ENCODE assay signal across 25 cellular contexts in the genomic region with DNA sequence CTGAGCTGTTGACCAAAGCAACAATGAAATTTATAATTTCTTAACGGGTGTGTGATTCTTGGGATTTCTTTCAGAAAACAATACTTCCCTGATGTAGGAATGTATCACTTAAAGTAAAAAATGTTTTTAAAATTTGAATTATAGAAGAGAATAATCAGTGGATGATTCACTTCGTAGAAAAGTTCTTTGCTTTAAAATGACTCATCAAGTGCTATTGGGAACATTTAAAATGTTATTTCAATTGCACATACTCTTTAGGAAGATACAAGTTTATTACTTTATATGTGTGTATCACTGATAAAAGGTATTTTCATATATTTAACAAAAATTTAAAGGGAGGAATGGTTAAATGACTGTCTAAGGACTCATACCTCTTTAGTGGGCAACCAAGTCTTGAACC.
A peak's percentile ranks its signal among the peaks of the same experiment; 100 is the strongest.
DNase-seq lines count a peak whose midpoint lies in the region; ATAC-seq, FAIRE-seq and TF ChIP-seq lines count a peak whose summit lies in the region.
"Had no signal": no experiment of that assay in that cellular context is flagged by ENCODE, and none has a peak within 500 bp of the region (broad histone marks: within the 10 kb centered on the region; RNA-seq: fewer than 3 reads in every experiment).

No MANE protein-coding gene starts in this region.

- H3K4me1 ChIP-seq in ACC112 (ENCODE audit: control insufficient read depth, insufficient read depth, low read length, unreplicated experiment), result peaks cover 46% of the 10 kb centered on the region
- peaks cover 31% of the 10 kb centered on the region for H3K4me1 ChIP-seq in HUES48 (ENCODE audit: control insufficient read depth, insufficient read depth, low read length)
- H3K4me1 ChIP-seq in esophagus muscularis mucosa, result peaks cover 50 to 61% (median 51%) of the 10 kb centered on the region in 4 donors
- H3K4me1 ChIP-seq: BE2C, body of pancreas, prostate gland had no signal

- intact Hi-C loops in esophagus muscularis mucosa (cut with DNase I), result no loop called here

- ATAC-seq in HG03354 (IDR thresholded peaks at IDR 0.05; ENCODE audit: poor library complexity, severe bottlenecking, unreplicated experiment), result no peak
- ATAC-seq: body of pancreas, GM12878, Right ventricle myocardium inferior had no signal

- TF ChIP-seq EP300 in esophagus muscularis mucosa (IDR thresholded peaks at IDR 0.05), result no peak

- H3K9ac ChIP-seq in HUES48 (ENCODE audit: low read depth, low read length), result no peak overlapping the region

- peak; percentile 25 for DNase-seq in bronchial epithelial cell (ENCODE audit: low read depth)
- peak; percentile 63 for DNase-seq in iris pigment epithelial cell (ENCODE audit: low read depth)
- no peak for DNase-seq in NCI-H2029 treated with DMSO at 0.1 percent for 48 hours (lab: John Stamatoyannopoulos, UW)
- no peak for DNase-seq in SKM-1 treated with dmso at 0.1 percent for 144 hours (lab: John Stamatoyannopoulos, UW; ENCODE audit: unreplicated experiment)
- no peak for DNase-seq in esophagus muscularis mucosa (ENCODE audit: extremely low spot score)
- DNase-seq: 8988T; activated B cell treated with CpG ODN at 0.5 μM for 24 hours; activated CD4-positive, alpha-beta T cell treated with anti-CD3 and anti-CD28 coated beads, Interleukin-2, amount 50 U/mL, for 4 hours; activated CD8-positive, alpha-beta memory T cell treated with anti-CD3 and anti-CD28 coated beads, Interleukin-2, amount 50 U/mL, for 4 hours; activated naive CD8-positive, alpha-beta T cell treated with anti-CD3 and anti-CD28 coated beads for 36 hours; BE2C; body of pancreas; COR-L47; DMS79; effector CD8-positive, alpha-beta T cell; MG63; NCI-H1417; OCI-M1 had no signal

- TF ChIP-seq POLR2A in esophagus muscularis mucosa (IDR thresholded peaks at IDR 0.05; ENCODE audit: low read depth), result no peak

- peaks cover 12% of the 10 kb centered on the region for H3K79me2 ChIP-seq in ACC112 (ENCODE audit: control insufficient read depth, insufficient read depth, low read length, unreplicated experiment)

- H3K4me3 ChIP-seq in ACC112 (ENCODE audit: low read depth, low read length), result peak overlapping the region; percentile 36; the same call in 1 of the 2 replicates
- H3K4me3 ChIP-seq in HUES48 (ENCODE audit: low read depth, low read length), result peak overlapping the region; percentile 35; the same call in 1 of the 2 replicates
- H3K4me3 ChIP-seq in bronchial epithelial cell (ENCODE audit: low read depth, low read length), result no peak overlapping the region
- H3K4me3 ChIP-seq in esophagus muscularis mucosa, result no peak overlapping the region
- H3K4me3 ChIP-seq: body of pancreas, GM12878, MG63, prostate gland had no signal

- FAIRE-seq in bronchial epithelial cell (lab: Jason Lieb, UNC), result no peak
- FAIRE-seq: colon, GM12878 had no signal

- peak overlapping the region; percentile 84 for H3K27ac ChIP-seq in ACC112 (ENCODE audit: low read depth, low read length)
- H3K27ac ChIP-seq in HUES48 (ENCODE audit: low read depth, low read length), result peak overlapping the region; percentile 53
- H3K27ac ChIP-seq in esophagus muscularis mucosa (replicated peaks in 1 of 4), result no peak overlapping the region
- H3K27ac ChIP-seq: body of pancreas, prostate gland had no signal

- no peaks in the 10 kb centered on the region for H3K27me3 ChIP-seq in ACC112 (ENCODE audit: insufficient read depth, low read length)
- no peaks in the 10 kb centered on the region for H3K27me3 ChIP-seq in HUES48 (ENCODE audit: control insufficient read depth, insufficient read depth, low read length)
- no peaks in the 10 kb centered on the region for H3K27me3 ChIP-seq in bronchial epithelial cell (ENCODE audit: control insufficient read depth, insufficient read depth, low read length)
- no peaks in the 10 kb centered on the region for H3K27me3 ChIP-seq in esophagus muscularis mucosa
- H3K27me3 ChIP-seq: BE2C, body of pancreas, MG63 had no signal

- WGBS in esophagus muscularis mucosa, result 52% methylated on average over 2 of the region's 2 CpGs

- H2AFZ ChIP-seq in ACC112 (ENCODE audit: low read length, unreplicated experiment), result peak overlapping the region; percentile 20

- TF ChIP-seq CTCF in bronchial epithelial cell (IDR thresholded peaks at IDR 0.05; ENCODE audit: insufficient read depth, low read length, severe bottlenecking), result no peak
- TF ChIP-seq CTCF in esophagus muscularis mucosa (IDR thresholded peaks at IDR 0.05), result no peak

- peaks cover 8% of the 10 kb centered on the region; the same call in 1 of the 2 replicates for H3K36me3 ChIP-seq in ACC112 (ENCODE audit: insufficient read depth, low read length)
- H3K36me3 ChIP-seq in HUES48 (ENCODE audit: control insufficient read depth, insufficient read depth, low read length), result no peaks in the 10 kb centered on the region
- H3K36me3 ChIP-seq in bronchial epithelial cell (ENCODE audit: control insufficient read depth, insufficient read depth, low read length), result no peaks in the 10 kb centered on the region
- H3K36me3 ChIP-seq in esophagus muscularis mucosa, result no peaks in the 10 kb centered on the region
- H3K36me3 ChIP-seq: BE2C, MG63, prostate gland had no signal

- H3K9me3 ChIP-seq in HUES48 (ENCODE audit: control insufficient read depth, insufficient read depth, low read length) (no peaks in the 10 kb centered on the region), esophagus muscularis mucosa (no peaks in the 10 kb centered on the region)
- H3K9me3 ChIP-seq: BE2C, body of pancreas, MG63, prostate gland had no signal

Comparison
In these comparisons a context has a peak if more than half of its experiments do, and no peak if none do; other contexts are left out.
1. H3K27ac ChIP-seq: peak in ACC112 (single experiment) and HUES48 (single experiment); none in esophagus muscularis mucosa (0 of 4).
2. H3K4me3 ChIP-seq: peak in ACC112 (single experiment) and HUES48 (single experiment); none in bronchial epithelial cell (single experiment) and esophagus muscularis mucosa (0 of 4).
3. DNase-seq: peak in bronchial epithelial cell (single experiment) and iris pigment epithelial cell (single experiment); none in NCI-H2029 treated with DMSO at 0.1 percent for 48 hours (single experiment), SKM-1 treated with dmso at 0.1 percent for 144 hours (single experiment) and esophagus muscularis mucosa (single experiment).